8 cellular contexts compared by ENCODE assay signal in the genomic region with DNA sequence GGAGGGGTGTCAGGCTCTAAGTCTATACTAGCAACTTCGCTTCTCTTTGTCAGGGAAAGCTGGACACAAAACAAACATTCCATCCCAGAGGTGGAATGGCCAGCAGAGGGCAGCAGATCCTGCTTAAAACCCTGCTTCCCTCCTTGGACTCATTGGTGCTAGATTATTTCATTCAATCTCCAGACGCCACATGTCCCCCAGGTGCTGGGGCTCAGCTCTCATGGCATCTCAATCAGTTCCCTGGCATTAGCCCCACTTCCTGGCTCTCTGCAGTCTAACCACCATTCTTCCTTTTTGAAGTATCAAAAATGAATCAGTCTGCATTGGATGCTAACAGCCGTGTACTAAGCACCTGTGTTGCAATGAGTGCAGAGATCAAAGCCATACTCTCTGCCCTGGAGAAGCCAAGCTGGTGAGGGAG.
DNase-seq lines count a peak whose midpoint lies in the region; ATAC-seq and TF ChIP-seq lines count a peak whose summit lies in the region.

No MANE protein-coding gene starts in this region.

- no peak overlapping the region for H3K4me3 Mint-ChIP-seq in nephron
- H3K4me3 Mint-ChIP-seq in stimulated activated naive CD8-positive, alpha-beta T cell treated with anti-CD3 and anti-CD28 coated beads, Interleukin-15, amount 100 ng/mL, for 72 hours, result no peak overlapping the region

- no peaks in the 10 kb centered on the region for H3K9me3 Mint-ChIP-seq in nephron
- no peaks in the 10 kb centered on the region for H3K9me3 Mint-ChIP-seq in stimulated activated naive CD8-positive, alpha-beta T cell treated with anti-CD3 and anti-CD28 coated beads, Interleukin-15, amount 100 ng/mL, for 72 hours

- peak; percentile 76 to 78 (median 76) for TF ChIP-seq CTCF in nephron (IDR thresholded peaks at IDR 0.05; ENCODE audit: unreplicated experiment in 3 of 3)

- ATAC-seq in GM19395 (IDR thresholded peaks at IDR 0.05; ENCODE audit: unreplicated experiment) (peak; percentile 65), HG03097 (IDR thresholded peaks at IDR 0.05; ENCODE audit: low FRiP score, unreplicated experiment) (no peak)
- peak; percentile 59 for ATAC-seq in stimulated activated naive CD8-positive, alpha-beta T cell treated with anti-CD3 and anti-CD28 coated beads, Interleukin-15, amount 100 ng/mL, for 72 hours

- peak; percentile 80 for DNase-seq in AG08395 (ENCODE audit: low spot score)
- peak; percentile 3 for DNase-seq in NCI-H82 treated with DMSO at 0.1 percent for 48 hours (lab: John Stamatoyannopoulos, UW; ENCODE audit: unreplicated experiment)
- peak; percentile 40 for DNase-seq in activated T-cell treated with anti-CD3 and anti-CD28 coated beads for 4 hours
- peak; percentile 48 for DNase-seq in fibroblast of gingiva (ENCODE audit: low read depth)
- peak; percentile 32 to 41 for DNase-seq in stimulated activated naive CD8-positive, alpha-beta T cell treated with anti-CD3 and anti-CD28 coated beads, Interleukin-15, amount 100 ng/mL, for 72 hours

- peak overlapping the region in 2 of 3 experiments; percentile 17 to 53 for H3K27ac Mint-ChIP-seq in nephron
- no peak overlapping the region for H3K27ac Mint-ChIP-seq in stimulated activated naive CD8-positive, alpha-beta T cell treated with anti-CD3 and anti-CD28 coated beads, Interleukin-15, amount 100 ng/mL, for 72 hours

- H3K36me3 Mint-ChIP-seq in nephron (ENCODE audit: low read depth), result no peaks in the 10 kb centered on the region

- H3K27me3 Mint-ChIP-seq in nephron (ENCODE audit: low read depth), result peaks cover 8% of the 10 kb centered on the region
- peaks cover 45% of the 10 kb centered on the region for H3K27me3 Mint-ChIP-seq in stimulated activated naive CD8-positive, alpha-beta T cell treated with anti-CD3 and anti-CD28 coated beads, Interleukin-15, amount 100 ng/mL, for 72 hours

- peaks cover 5% of the 10 kb centered on the region for H3K4me1 Mint-ChIP-seq in nephron
- H3K4me1 Mint-ChIP-seq in stimulated activated naive CD8-positive, alpha-beta T cell treated with anti-CD3 and anti-CD28 coated beads, Interleukin-15, amount 100 ng/mL, for 72 hours, result no peaks in the 10 kb centered on the region

Comparison
In these comparisons a context has a peak if more than half of its experiments do, and no peak if none do; other contexts are left out.
1. DNase-seq: peak in every context shown above with its lines; median percentile 80 in AG08395; 48 in fibroblast of gingiva; 40 in activated T-cell treated with anti-CD3 and anti-CD28 coated beads for 4 hours; 36 in stimulated activated naive CD8-positive, alpha-beta T cell treated with anti-CD3 and anti-CD28 coated beads, Interleukin-15, amount 100 ng/mL, for 72 hours; 3 in NCI-H82 treated with DMSO at 0.1 percent for 48 hours.
2. H3K27ac Mint-ChIP-seq: peak in nephron (2 of 3); none in stimulated activated naive CD8-positive, alpha-beta T cell treated with anti-CD3 and anti-CD28 coated beads, Interleukin-15, amount 100 ng/mL, for 72 hours (0 of 2).